In the genomic region with DNA sequence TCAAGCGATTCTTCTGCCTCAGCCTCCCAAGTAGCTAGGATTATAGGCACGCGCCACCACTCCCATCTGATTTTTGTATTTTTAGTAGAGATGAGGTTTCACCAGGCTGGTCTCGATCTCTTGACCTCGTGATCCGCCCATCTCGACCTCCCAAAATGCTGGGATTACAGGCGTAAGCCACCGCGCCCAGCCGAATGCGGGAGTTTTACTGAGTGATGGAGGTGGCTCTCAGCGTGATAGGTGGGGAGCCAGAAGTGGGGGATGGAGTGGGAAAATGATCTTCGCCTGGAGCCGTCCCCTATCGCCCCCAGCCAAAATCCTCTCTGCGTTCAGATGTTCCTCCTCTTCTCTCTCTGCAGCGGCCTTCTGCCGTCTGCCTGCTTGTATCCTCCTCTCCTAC, we compare ENCODE assay signal across 9 cellular contexts.
"Had no signal": no experiment of that assay in that cellular context is flagged by ENCODE, and none has a peak within 500 bp of the region (broad histone marks: within the 10 kb centered on the region; RNA-seq: fewer than 3 reads in every experiment).

No MANE protein-coding gene starts in this region.

- H3K27me3 Mint-ChIP-seq: IgD-negative memory B cell had no signal

- H3K4me2 ChIP-seq: KMS-11 had no signal

- H3K27ac ChIP-seq: HL-60, KMS-11 had no signal

- H3K4me3 ChIP-seq: K562 had no signal

- H3K9ac ChIP-seq: KMS-11 had no signal

- H3K4me1 Mint-ChIP-seq: IgD-negative memory B cell had no signal

- ATAC-seq: HepG2, K562 had no signal

- DNase-seq: IMR-90, KBM-7, KG1 had no signal

- H3K36me3 Mint-ChIP-seq: IgD-negative memory B cell had no signal

- H3K27ac Mint-ChIP-seq: IgD-negative memory B cell had no signal

- FAIRE-seq: HepG2, HTR-8/SVneo, K562 had no signal
